ENCODE assay signal across 14 cellular contexts in the genomic region with DNA sequence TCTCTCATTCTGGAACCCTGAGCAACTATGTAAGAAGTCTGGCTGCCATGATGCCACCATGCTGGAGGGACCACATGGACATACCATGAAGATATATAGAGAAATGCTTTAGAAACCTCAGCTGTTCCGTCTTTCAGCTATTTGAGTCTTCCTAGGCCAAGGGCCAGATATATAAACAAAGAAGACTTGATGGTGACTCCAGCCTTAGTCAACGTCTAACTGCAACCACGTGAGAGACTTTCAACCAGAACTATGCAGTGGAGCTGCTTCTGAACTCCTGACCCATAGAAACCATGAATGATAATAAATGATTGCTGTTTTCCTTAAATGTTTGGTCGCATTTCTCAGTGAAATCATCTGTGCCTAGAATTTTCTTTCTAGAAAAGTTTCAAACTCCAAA. TPM values are rescaled to one million over a fixed set of nuclear protein-coding genes. Genes with fewer than 3 reads are reported as not detected.
DNase-seq lines count a peak whose midpoint lies in the region; ATAC-seq and TF ChIP-seq lines count a peak whose summit lies in the region.
"Had no signal": no experiment of that assay in that cellular context is flagged by ENCODE, and none has a peak within 500 bp of the region (broad histone marks: within the 10 kb centered on the region; RNA-seq: fewer than 3 reads in every experiment).

No MANE protein-coding gene starts in this region.

- in situ Hi-C loops in Caki2 (cut with HindIII; ENCODE audit: low pct_unique_long_range_greater_than_20kb, low sequenced_read_pairs), result no loop called here

- DNase-seq in Caki2 (ENCODE audit: low read depth) (peak; percentile 6), MG63 (peak; percentile 64), cardiac fibroblast (ENCODE audit: low read depth in 2 of 2) (peak; percentile 54 to 90), mesenchymal stem cell (peak; percentile 78), NCI-H146 (lab: John Stamatoyannopoulos, UW) (no peak), immature natural killer cell (no peak)
- DNase-seq in naive thymus-derived CD8-positive, alpha-beta T cell, result no peak
- DNase-seq: activated effector memory CD4-positive, alpha-beta T cell treated with Interleukin-2 at 50 U/mL for 16 hours; CD4-positive, alpha-beta T cell; effector CD8-positive, alpha-beta T cell; heart left ventricle; NCI-H446 had no signal

- H3K18ac ChIP-seq in mesenchymal stem cell (ENCODE audit: low read depth in 1 of 2, low read length in 2 of 2), result no peak overlapping the region

- no peak for ATAC-seq in HG03135 (IDR thresholded peaks at IDR 0.05; ENCODE audit: unreplicated experiment)
- no peak for ATAC-seq in naive thymus-derived CD8-positive, alpha-beta T cell
- ATAC-seq: heart left ventricle had no signal

- no peak overlapping the region for H3K14ac ChIP-seq in mesenchymal stem cell (ENCODE audit: low read length in 2 of 2)

- H3K27me3 Mint-ChIP-seq in immature natural killer cell (ENCODE audit: low read depth in 3 of 3), result no peaks in the 10 kb centered on the region
- H3K27me3 Mint-ChIP-seq in naive thymus-derived CD8-positive, alpha-beta T cell, result peaks cover 0 to under 1% (median 0%) of the 10 kb centered on the region in 5 donors
- H3K27me3 Mint-ChIP-seq: CD4-positive, alpha-beta T cell; progenitor cell of endocrine pancreas had no signal

- no peaks in the 10 kb centered on the region for H3K27me3 ChIP-seq in MG63
- H3K27me3 ChIP-seq in mesenchymal stem cell (ENCODE audit: control insufficient read depth in 1 of 2, insufficient read depth in 1 of 2, low read length in 2 of 2), result no peaks in the 10 kb centered on the region
- H3K27me3 ChIP-seq: heart left ventricle had no signal

- no peak overlapping the region for H4K91ac ChIP-seq in mesenchymal stem cell (ENCODE audit: low read length)

- no peak overlapping the region for H2AK5ac ChIP-seq in mesenchymal stem cell (ENCODE audit: low read length, severe bottlenecking)

- no peak overlapping the region for H3K23ac ChIP-seq in mesenchymal stem cell (ENCODE audit: low read length in 2 of 2)

- no peaks in the 10 kb centered on the region for H3K4me1 Mint-ChIP-seq in immature natural killer cell
- no peaks in the 10 kb centered on the region for H3K4me1 Mint-ChIP-seq in naive thymus-derived CD8-positive, alpha-beta T cell

- no peaks in the 10 kb centered on the region; the same call in 1 of the 2 replicates for H3K9me3 ChIP-seq in MG63
- H3K9me3 ChIP-seq in mesenchymal stem cell (ENCODE audit: control insufficient read depth, low read length), result peaks cover 2% of the 10 kb centered on the region

- H3K36me3 Mint-ChIP-seq in immature natural killer cell, result no peaks in the 10 kb centered on the region
- H3K36me3 Mint-ChIP-seq in naive thymus-derived CD8-positive, alpha-beta T cell, result no peaks in the 10 kb centered on the region

- H4K8ac ChIP-seq in mesenchymal stem cell (ENCODE audit: low read length), result no peak overlapping the region

- no peak overlapping the region for H2BK5ac ChIP-seq in mesenchymal stem cell (ENCODE audit: low read depth, low read length, poor library complexity, severe bottlenecking)

- peak overlapping the region; percentile 16 for H3K4me2 ChIP-seq in mesenchymal stem cell (ENCODE audit: low read length, poor library complexity, severe bottlenecking)

- H2BK12ac ChIP-seq in mesenchymal stem cell (ENCODE audit: low read length in 2 of 2), result no peak overlapping the region

- H3K4me1 ChIP-seq in mesenchymal stem cell (ENCODE audit: control insufficient read depth, insufficient read depth, low read depth, low read length), result no peaks in the 10 kb centered on the region
- H3K4me1 ChIP-seq: heart left ventricle had no signal

- no peak overlapping the region for H3K4me3 Mint-ChIP-seq in immature natural killer cell
- H3K4me3 Mint-ChIP-seq in naive thymus-derived CD8-positive, alpha-beta T cell, result no peak overlapping the region
- H3K4me3 Mint-ChIP-seq: CD4-positive, alpha-beta T cell had no signal

- H3K4me3 ChIP-seq in MG63, result no peak overlapping the region
- no peak overlapping the region for H3K4me3 ChIP-seq in cardiac fibroblast (replicated peaks in 1 of 2; ENCODE audit: low read depth in 2 of 2, low read length in 2 of 2)
- no peak overlapping the region for H3K4me3 ChIP-seq in mesenchymal stem cell (ENCODE audit: insufficient read depth in 1 of 2, low read depth in 1 of 2, low read length in 2 of 2)
- H3K4me3 ChIP-seq: heart left ventricle had no signal

- POLR2A ChIA-PET in naive thymus-derived CD8-positive, alpha-beta T cell (lab: Charles Lee), result no interaction called here

- no peak for TF ChIP-seq CTCF in cardiac fibroblast (IDR thresholded peaks at IDR 0.05; ENCODE audit: low read depth, low read length)

- no peaks in the 10 kb centered on the region for H3K79me1 ChIP-seq in mesenchymal stem cell (replicated peaks; ENCODE audit: low read length, poor library complexity, severe bottlenecking)

- no peak overlapping the region for H3K27ac ChIP-seq in mesenchymal stem cell (ENCODE audit: low read length, poor library complexity, severe bottlenecking)
- H3K27ac ChIP-seq: heart left ventricle had no signal

- no peak overlapping the region for H3K9ac ChIP-seq in mesenchymal stem cell (ENCODE audit: low read length)

- H2BK15ac ChIP-seq in mesenchymal stem cell (ENCODE audit: low read depth, poor library complexity, severe bottlenecking), result no peak overlapping the region

- no peak overlapping the region for H2AFZ ChIP-seq in mesenchymal stem cell (ENCODE audit: low read depth, low read length)

- H3K36me3 ChIP-seq in MG63 (no peaks in the 10 kb centered on the region), mesenchymal stem cell (ENCODE audit: control insufficient read depth in 1 of 2, insufficient read depth in 2 of 2, low read depth in 1 of 2, low read length in 2 of 2) (no peaks in the 10 kb centered on the region)
- H3K36me3 ChIP-seq: heart left ventricle had no signal

- no peak overlapping the region for H2BK120ac ChIP-seq in mesenchymal stem cell (ENCODE audit: low read depth, low read length)

- H3K9me3 Mint-ChIP-seq in immature natural killer cell, result peaks cover 0 to 11% (median 8%) of the 10 kb centered on the region in 6 donors
- peaks cover 0 to 5% (median 3%) of the 10 kb centered on the region in 9 donors for H3K9me3 Mint-ChIP-seq in naive thymus-derived CD8-positive, alpha-beta T cell
- H3K9me3 Mint-ChIP-seq: CD4-positive, alpha-beta T cell had no signal

- H3K27ac Mint-ChIP-seq in immature natural killer cell, result no peak overlapping the region
- H3K27ac Mint-ChIP-seq in naive thymus-derived CD8-positive, alpha-beta T cell, result no peak overlapping the region
- H3K27ac Mint-ChIP-seq: CD4-positive, alpha-beta T cell; progenitor cell of endocrine pancreas had no signal

- WGBS in mesenchymal stem cell, result 22% methylated on average over 2 of the region's 4 CpGs

- H3K4ac ChIP-seq in mesenchymal stem cell (ENCODE audit: low read depth in 1 of 2, low read length in 2 of 2), result no peak overlapping the region

RNA-seq across cellular contexts. Expression of a gene that starts 20.0 kb away (rescaled TPM):
- 32.5 and 35.0 TPM in 2 replicates for total RNA-seq in Caki2 (2014; rRNA removed; shearing (Covaris generic); ENCODE audit: low replicate concordance)
- 16.7 and 23.4 TPM in 2 replicates for total RNA-seq in MG63 (2014; rRNA removed; shearing (Covaris generic); ENCODE audit: low replicate concordance)
- polyA plus RNA-seq in mesenchymal stem cell (2013, experiment 1 of 2), result 6.9 TPM
- 7.3 TPM for polyA plus RNA-seq in mesenchymal stem cell (2013, experiment 2 of 2)
- not detected for polyA plus RNA-seq in immature natural killer cell
- under 1 TPM in 1 of 2 experiments, not detected in 1; 0.33 TPM for total RNA-seq in naive thymus-derived CD8-positive, alpha-beta T cell
- polyA plus RNA-seq in naive thymus-derived CD8-positive, alpha-beta T cell, result not detected
- total RNA-seq: CD4-positive, alpha-beta T cell had no signal

Comparison
In these comparisons a context has a peak if more than half of its experiments do, and no peak if none do; other contexts are left out.
1. DNase-seq: peak in Caki2 (single experiment), MG63 (single experiment), cardiac fibroblast (2 of 2) and mesenchymal stem cell (single experiment); none in NCI-H146 (single experiment), immature natural killer cell (0 of 3) and naive thymus-derived CD8-positive, alpha-beta T cell (0 of 10).
2. RNA of a gene that starts 20.0 kb away (total RNA-seq): 32.5 to 35.0 TPM in Caki2 and 16.7 to 23.4 TPM in MG63; 0.33 TPM in naive thymus-derived CD8-positive, alpha-beta T cell; every median in the first group is over 10 times any median in the second.